ENCODE assay signal across 8 cellular contexts in genomic region chr1:109466440-109467300, GRCh38. TPM values are rescaled to one million over a fixed set of nuclear protein-coding genes. Genes with fewer than 3 reads are reported as not detected.
DNase-seq lines count a peak whose midpoint lies in the region; ATAC-seq and TF ChIP-seq lines count a peak whose summit lies in the region.

TSS of gene SYPL2 (plus strand) at chr1:109466546. CDS start at chr1:109466844, 298 bp downstream.

- 0% methylated on average over 19 to 89 of the region's 91 CpGs for WGBS in endodermal cell (ENCODE audit: insufficient coverage in 1 of 2, insufficient read length in 1 of 2), 2 experiments

- H3K9me3 ChIP-seq in ES-I3 (ENCODE audit: control insufficient read depth, insufficient read depth, low read length) (no peaks in the 10 kb centered on the region), SJSA1 (replicated peaks) (peaks cover 6% of the 10 kb centered on the region), endodermal cell (ENCODE audit: control insufficient read depth, low read length) (no peaks in the 10 kb centered on the region), mononuclear cell (ENCODE audit: low read depth, low read length) (no peaks in the 10 kb centered on the region), uterus (no peaks in the 10 kb centered on the region)

- H3K4me3 ChIP-seq in SJSA1 (peak within 1 kb of the TSS; percentile 38), endodermal cell (ENCODE audit: low read length) (peak within 1 kb of the TSS; percentile 77), mononuclear cell (ENCODE audit: low read length) (peak within 1 kb of the TSS; percentile 26), uterus (peak within 1 kb of the TSS; percentile 47 to 50)

- H3K36me3 Mint-ChIP-seq in endodermal cell (ENCODE audit: low read depth): no peaks in the 10 kb centered on the region

- H3K36me3 ChIP-seq in ES-I3 (ENCODE audit: insufficient read depth, low read length) (no peaks in the 10 kb centered on the region; the same call in 1 of the 2 replicates), SJSA1 (no peaks in the 10 kb centered on the region), endodermal cell (ENCODE audit: control insufficient read depth, insufficient read depth, low read length) (no peaks in the 10 kb centered on the region), uterus (no peaks in the 10 kb centered on the region)

- DNase-seq in SJSA1 (ENCODE audit: low read depth in 1 of 2, low spot score in 2 of 2): peak in 1 of 2 experiments; percentile 14
- peak; percentile 85 for DNase-seq in endodermal cell
- peak; percentile 67 to 71 for DNase-seq in uterus
- DNase-seq in DMS153 (lab: John Stamatoyannopoulos, UW): no peak
- no peak for DNase-seq in occipital lobe (lab: John Stamatoyannopoulos, UW)

- no peak within 1 kb of the TSS for H3K27ac Mint-ChIP-seq in endodermal cell

- H3K9me3 Mint-ChIP-seq in endodermal cell: no peaks in the 10 kb centered on the region

- H3K4me1 ChIP-seq in ES-I3 (ENCODE audit: insufficient read depth, low read length) (peaks cover 14% of the 10 kb centered on the region; the same call in 1 of the 2 replicates), SJSA1 (replicated peaks) (peaks cover 11% of the 10 kb centered on the region), endodermal cell (ENCODE audit: control insufficient read depth, insufficient read depth, low read length) (no peaks in the 10 kb centered on the region), mononuclear cell (ENCODE audit: insufficient read depth, low read length) (peaks cover 14% of the 10 kb centered on the region), uterus (no peaks in the 10 kb centered on the region)

- ATAC-seq in GM21360 (IDR thresholded peaks at IDR 0.05; ENCODE audit: unreplicated experiment): no peak

- TF ChIP-seq CTCF in endodermal cell (conservative IDR thresholded peaks at IDR 0.05) (peak; percentile 22), uterus (IDR thresholded peaks at IDR 0.05) (no peak)

- TF ChIP-seq POLR2A in uterus (IDR thresholded peaks at IDR 0.05): peak in 1 of 2 donors; percentile 37

- peaks cover 79% of the 10 kb centered on the region for H3K27me3 ChIP-seq in SJSA1 (replicated peaks)
- peaks cover 79% of the 10 kb centered on the region for H3K27me3 ChIP-seq in endodermal cell (ENCODE audit: control insufficient read depth, insufficient read depth, low read length, poor library complexity, severe bottlenecking)
- H3K27me3 ChIP-seq in mononuclear cell (ENCODE audit: insufficient read depth, low read length): peaks cover 90% of the 10 kb centered on the region
- no peaks in the 10 kb centered on the region for H3K27me3 ChIP-seq in uterus

- peaks cover 3% of the 10 kb centered on the region for H3K4me1 Mint-ChIP-seq in endodermal cell

- H3K27me3 Mint-ChIP-seq in endodermal cell (ENCODE audit: insufficient read depth): peaks cover 83% of the 10 kb centered on the region

- intact Hi-C loops in uterus (cut with DNase I; ENCODE audit: low total_unique reads): no loop called here

- peak within 1 kb of the TSS; percentile 56 for H3K4me3 Mint-ChIP-seq in endodermal cell

- no peak within 1 kb of the TSS for H3K27ac ChIP-seq in SJSA1
- H3K27ac ChIP-seq in endodermal cell (ENCODE audit: low read depth, low read length): no peak within 1 kb of the TSS
- H3K27ac ChIP-seq in uterus: peak within 1 kb of the TSS; percentile 82 to 83

- H3K9ac ChIP-seq in ES-I3 (ENCODE audit: low read depth, low read length) (peak within 1 kb of the TSS; percentile 87), endodermal cell (ENCODE audit: extremely low read depth, low read length, poor library complexity, severe bottlenecking) (no peak within 1 kb of the TSS)

RNA-seq across cellular contexts. Expression of gene SYPL2, which starts in this region (rescaled TPM):
- 0.11 TPM in 1 of 2 replicates, not detected in the other for total RNA-seq in SJSA1 (2014; rRNA removed; shearing (Covaris generic))
- total RNA-seq in endodermal cell (under 1 TPM in 1 of 2 donors, not detected in 1; 0.64 TPM), mononuclear cell (not detected), uterus (1 to 10 TPM in 3 of 4 donors, under 1 TPM in 1; 0.48 to 5.9 (median 2.3) TPM), occipital lobe (not detected)
- polyA plus RNA-seq in endodermal cell (2013, experiment 1 of 2): 0.25 TPM
- 0.08 TPM for polyA plus RNA-seq in endodermal cell (2013, experiment 2 of 2)

Comparison
In these comparisons a context has a peak if more than half of its experiments do, and no peak if none do; other contexts are left out.
1. Peak in DNase-seq and H3K4me3 ChIP-seq in endodermal cell; RNA of the gene not detected or under 1 TPM.
2. DNase-seq: peak in uterus (2 of 2); none in DMS153 (single experiment) and occipital lobe (single experiment).
3. H3K27ac ChIP-seq: peak in uterus (2 of 2); none in SJSA1 (single experiment) and endodermal cell (single experiment).
4. H3K4me3 ChIP-seq: peak in every context shown above with its lines; median percentile 77 in endodermal cell; 48 in uterus; 38 in SJSA1; 26 in mononuclear cell.